ENCODE assay signal across 25 cellular contexts in genomic region chr1:6066680-6067079, GRCh38.
"Had no signal": no experiment of that assay in that cellular context is flagged by ENCODE, and none has a peak within 500 bp of the region (broad histone marks: within the 10 kb centered on the region; RNA-seq: fewer than 3 reads in every experiment).

No MANE protein-coding gene starts in this region.

- H3K27ac Mint-ChIP-seq: immature natural killer cell, progenitor cell of endocrine pancreas had no signal

- H3K27me3 Mint-ChIP-seq: naive thymus-derived CD8-positive, alpha-beta T cell had no signal

- H3K4me1 Mint-ChIP-seq: neural crest cell had no signal

- H3K9me3 Mint-ChIP-seq: immature natural killer cell; naive thymus-derived CD8-positive, alpha-beta T cell; neural crest cell had no signal

- DNase-seq: dermis blood vessel endothelial cell; effector memory CD4-positive, alpha-beta T cell; erythroblast; esophagus squamous epithelium; foreskin melanocyte; hypothalamus; immature natural killer cell; islet precursor cell; kidney glomerular epithelial cell; left colon; left ventricle myocardium inferior; lower lobe of right lung; naive thymus-derived CD8-positive, alpha-beta T cell; right lobe of liver; small intestine; stimulated activated CD4-positive, alpha-beta T cell treated with anti-CD3 and anti-CD28 coated beads, Interleukin-15, amount 100 ng/mL, for 24 hours; stimulated activated CD4-positive, alpha-beta T cell treated with anti-CD3 and anti-CD28 coated beads, Interleukin-2, amount 100 ng/mL, for 48 hours; stimulated activated naive CD4-positive, alpha-beta T cell treated with Interleukin-2 at 50 U/mL for 16 hours; stomach; thyroid gland; trophoblast cell had no signal

- H3K9me3 ChIP-seq: esophagus squamous epithelium, left ventricle myocardium inferior, lower lobe of right lung, right lobe of liver, stomach, thyroid gland had no signal

- H3K4me1 ChIP-seq: esophagus squamous epithelium, lower lobe of right lung, parathyroid adenoma, right lobe of liver, stomach, thyroid gland had no signal

- H3K4me3 Mint-ChIP-seq: immature natural killer cell, neural crest cell had no signal

- H3K27ac ChIP-seq: coronary artery, esophagus squamous epithelium, left ventricle myocardium inferior, lower lobe of right lung, parathyroid adenoma, right lobe of liver, stomach, thyroid gland had no signal

- H3K36me3 ChIP-seq: esophagus squamous epithelium, left ventricle myocardium inferior, lower lobe of right lung, right lobe of liver, thyroid gland had no signal

- H3K27me3 ChIP-seq: esophagus squamous epithelium, right lobe of liver, stomach, thyroid gland had no signal

- ATAC-seq: left colon; lower lobe of right lung; naive thymus-derived CD8-positive, alpha-beta T cell; right lobe of liver had no signal

- H3K4me3 ChIP-seq: coronary artery, esophagus squamous epithelium, left ventricle myocardium inferior, lower lobe of right lung, right lobe of liver, stomach, thyroid gland had no signal
